ENCODE assay signal across 8 cellular contexts in genomic region chr13:40993119-40993518, GRCh38. TPM values are rescaled to one million over a fixed set of nuclear protein-coding genes. Genes with fewer than 3 reads are reported as not detected.
DNase-seq lines count a peak whose midpoint lies in the region; ATAC-seq and TF ChIP-seq lines count a peak whose summit lies in the region.

No MANE protein-coding gene starts in this region.

- no peak overlapping the region for H3K4me3 Mint-ChIP-seq in activated CD8-positive, alpha-beta memory T cell treated with anti-CD3 and anti-CD28 coated beads, Interleukin-2, amount 10 ng/mL, durations not matched to agents 7 days and 5 days
- H3K4me3 Mint-ChIP-seq in glutamatergic neuron (ENCODE audit: unreplicated experiment) = no peak overlapping the region

- H3K4me1 ChIP-seq in PC-3 (ENCODE audit: insufficient read depth, low read length) (peaks cover 33% of the 10 kb centered on the region), subcutaneous abdominal adipose tissue (ENCODE audit: control insufficient read depth in 5 of 5, insufficient read depth in 5 of 5, low read length in 5 of 5) (peaks cover 0 to 21% (median 19%) of the 10 kb centered on the region in 5 donors)

- H3K27me3 ChIP-seq in PC-3 (ENCODE audit: low read length) (no peaks in the 10 kb centered on the region), subcutaneous abdominal adipose tissue (ENCODE audit: control insufficient read depth in 5 of 5, insufficient read depth in 4 of 5, low read length in 5 of 5) (no peaks in the 10 kb centered on the region)

- peaks cover 33% of the 10 kb centered on the region for H3K36me3 Mint-ChIP-seq in activated CD8-positive, alpha-beta memory T cell treated with anti-CD3 and anti-CD28 coated beads, Interleukin-2, amount 10 ng/mL, durations not matched to agents 7 days and 5 days
- H3K36me3 Mint-ChIP-seq in glutamatergic neuron (ENCODE audit: unreplicated experiment) = no peaks in the 10 kb centered on the region

- H3F3A ChIP-seq in PC-3 (ENCODE audit: low read length, unreplicated experiment) = no peaks in the 10 kb centered on the region

- H3K27ac ChIP-seq in PC-3 (ENCODE audit: low read length) = peak overlapping the region; percentile 69
- H3K27ac ChIP-seq in subcutaneous abdominal adipose tissue (ENCODE audit: low read depth, low read length) = peak overlapping the region; percentile 24

- no peaks in the 10 kb centered on the region for H4K20me1 ChIP-seq in PC-3 (ENCODE audit: low read length)

- no TSS peak for BruUV-seq in PC-3 (replicated peaks; lab: Mats Ljungman, UMichigan)

- H3K9me3 Mint-ChIP-seq in activated CD8-positive, alpha-beta memory T cell treated with anti-CD3 and anti-CD28 coated beads, Interleukin-2, amount 10 ng/mL, durations not matched to agents 7 days and 5 days (ENCODE audit: low read depth) = no peaks in the 10 kb centered on the region
- H3K9me3 Mint-ChIP-seq in glutamatergic neuron (ENCODE audit: unreplicated experiment) = peaks cover 3% of the 10 kb centered on the region

- no peaks in the 10 kb centered on the region for H3K9me2 ChIP-seq in PC-3 (replicated peaks; ENCODE audit: low read length)

- H3K79me2 ChIP-seq in PC-3 (ENCODE audit: low read length) = peaks cover 75% of the 10 kb centered on the region

- H3K27me3 Mint-ChIP-seq in activated CD8-positive, alpha-beta memory T cell treated with anti-CD3 and anti-CD28 coated beads, Interleukin-2, amount 10 ng/mL, durations not matched to agents 7 days and 5 days = no peaks in the 10 kb centered on the region
- no peaks in the 10 kb centered on the region for H3K27me3 Mint-ChIP-seq in glutamatergic neuron (ENCODE audit: unreplicated experiment)

- no peak for ATAC-seq in activated CD8-positive, alpha-beta memory T cell treated with anti-CD3 and anti-CD28 coated beads, Interleukin-2, amount 10 ng/mL, durations not matched to agents 7 days and 5 days
- ATAC-seq in PC-3 = no peak
- ATAC-seq in HG03442 (IDR thresholded peaks at IDR 0.05; ENCODE audit: unreplicated experiment) = no peak
- ATAC-seq in HG02852 (IDR thresholded peaks at IDR 0.05; ENCODE audit: unreplicated experiment) = no peak

- peaks cover 75% of the 10 kb centered on the region for H3K4me1 Mint-ChIP-seq in activated CD8-positive, alpha-beta memory T cell treated with anti-CD3 and anti-CD28 coated beads, Interleukin-2, amount 10 ng/mL, durations not matched to agents 7 days and 5 days
- peaks cover 9% of the 10 kb centered on the region for H3K4me1 Mint-ChIP-seq in glutamatergic neuron (ENCODE audit: low read depth, unreplicated experiment)

- POLR2A ChIA-PET in PC-3 (lab: Charles Lee; ENCODE audit: unreplicated experiment) = no interaction called here

- H3K9me3 ChIP-seq in PC-3 (ENCODE audit: low read length) = no peaks in the 10 kb centered on the region
- H3K9me3 ChIP-seq in subcutaneous abdominal adipose tissue (ENCODE audit: control insufficient read depth in 5 of 5, low read length in 5 of 5) = no peaks in the 10 kb centered on the region

- H2AFZ ChIP-seq in PC-3 (ENCODE audit: low read length) = no peak overlapping the region

- H3K27ac Mint-ChIP-seq in activated CD8-positive, alpha-beta memory T cell treated with anti-CD3 and anti-CD28 coated beads, Interleukin-2, amount 10 ng/mL, durations not matched to agents 7 days and 5 days = peak overlapping the region; percentile 85
- H3K27ac Mint-ChIP-seq in glutamatergic neuron (ENCODE audit: unreplicated experiment) = peak overlapping the region; percentile 50

- TF ChIP-seq CTCF in PC-3 (conservative IDR thresholded peaks at IDR 0.05; ENCODE audit: low read depth, low read length) = no peak
- no peak for TF ChIP-seq CTCF in glutamatergic neuron (IDR thresholded peaks at IDR 0.05; ENCODE audit: partially characterized antibody, unreplicated experiment)
- TF ChIP-seq CTCF in GM10266 (IDR thresholded peaks at IDR 0.05; ENCODE audit: control insufficient read depth, insufficient read depth, low read depth, missing control alignments) = no peak

- H3K36me3 ChIP-seq in PC-3 (ENCODE audit: low read depth, low read length) (no peaks in the 10 kb centered on the region), subcutaneous abdominal adipose tissue (ENCODE audit: control insufficient read depth in 5 of 5, insufficient read depth in 5 of 5, low read length in 5 of 5) (peaks cover 0 to 4% (median under 1%) of the 10 kb centered on the region in 5 donors)

- H3K4me3 ChIP-seq in PC-3 (ENCODE audit: low read length) (peak overlapping the region; percentile 32; the same call in 1 of the 2 replicates), subcutaneous abdominal adipose tissue (ENCODE audit: low read depth in 1 of 5, low read length in 5 of 5) (no peak overlapping the region)

- DNase-seq in activated CD8-positive, alpha-beta memory T cell treated with anti-CD3 and anti-CD28 coated beads, Interleukin-2, amount 10 ng/mL, durations not matched to agents 7 days and 5 days = no peak
- no peak for DNase-seq in activated CD8-positive, alpha-beta memory T cell treated with anti-CD3 and anti-CD28 coated beads, Interleukin-2, amount 50 U/mL, for 4 hours
- DNase-seq in PC-3 (no peak), glutamatergic neuron (no peak), GM10266 (ENCODE audit: extremely low spot score) (no peak)

- intact Hi-C loops in PC-3 (cut with micrococcal nuclease) = loop anchor here (2.0 kb wide), 1 partner anchor 216 kb away; no protein-coding TSS in a partner anchor

- peak overlapping the region; percentile 12; the same call in 1 of the 2 replicates for H3K9ac ChIP-seq in PC-3 (ENCODE audit: low read length)
- H3K9ac ChIP-seq in subcutaneous abdominal adipose tissue (ENCODE audit: low read length in 5 of 5) = no peak overlapping the region

- CTCF ChIA-PET in activated CD8-positive, alpha-beta memory T cell treated with anti-CD3 and anti-CD28 coated beads, Interleukin-2, amount 10 ng/mL, durations not matched to agents 7 days and 5 days (lab: Charles Lee) = interaction anchor here (1.2 to 2.3 kb wide), 7 partner anchors 9 to 62 kb away, joined by 3 to 13 read pairs (median 8); no protein-coding TSS in a partner anchor
- CTCF ChIA-PET in PC-3 (lab: Charles Lee) = no interaction called here

- peak overlapping the region; percentile 77 for H3K4me2 ChIP-seq in PC-3 (ENCODE audit: low read length)

RNA-seq across cellular contexts. Expression of gene ELF1, which starts 26.0 kb away (rescaled TPM):
- 100 to 1,000 TPM; 120 to 143 TPM for total RNA-seq in activated CD8-positive, alpha-beta memory T cell treated with anti-CD3 and anti-CD28 coated beads, Interleukin-2, amount 10 ng/mL, durations not matched to agents 7 days and 5 days
- total RNA-seq in PC-3 (2014; rRNA removed) (15.3 and 17.7 TPM in 2 replicates), glutamatergic neuron (ENCODE audit: unreplicated experiment) (9.8 TPM)
